Comparison of ENCODE assay signal across 24 cellular contexts in genomic region chr12:51225800-51226199, GRCh38.
"Had no signal": no experiment of that assay in that cellular context is flagged by ENCODE, and none has a peak within 500 bp of the region (broad histone marks: within the 10 kb centered on the region; RNA-seq: fewer than 3 reads in every experiment).

No MANE protein-coding gene starts in this region.

- H3K27ac ChIP-seq: left lung, lower lobe of right lung, ovary, skin epidermis, suprapubic skin, thoracic aorta, tibial artery, upper lobe of right lung had no signal

- ATAC-seq: left colon; left lung; lower lobe of right lung; naive thymus-derived CD8-positive, alpha-beta T cell; right cardiac atrium; sciatic nerve; stimulated activated effector memory CD8-positive, alpha-beta T cell treated with anti-CD3 and anti-CD28 coated beads, Interleukin-12 subunit alpha, Interleukin-12 subunit beta, amount 100 ng/mL, for 72 hours; upper lobe of right lung had no signal

- DNase-seq: hippocampal formation; immature natural killer cell; kidney; left colon; left lung; lower lobe of right lung; mammary epithelial cell; mesenchymal stem cell; naive thymus-derived CD8-positive, alpha-beta T cell; ovary; retina; stimulated activated CD4-positive, alpha-beta T cell treated with anti-CD3 and anti-CD28 coated beads, Interleukin-12 subunit alpha, Interleukin-12 subunit beta, amount 100 ng/mL, for 4 hours; stimulated activated CD4-positive, alpha-beta T cell treated with anti-CD3 and anti-CD28 coated beads, Interleukin-15, amount 100 ng/mL, for 24 hours; stimulated activated CD4-positive, alpha-beta T cell treated with anti-CD3 and anti-CD28 coated beads, Interleukin-4, amount 100 ng/mL, for 24 hours; stimulated activated naive CD4-positive, alpha-beta T cell; tibial artery; trophoblast cell; upper lobe of right lung had no signal
